6 cellular contexts compared by ENCODE assay signal in the genomic region with DNA sequence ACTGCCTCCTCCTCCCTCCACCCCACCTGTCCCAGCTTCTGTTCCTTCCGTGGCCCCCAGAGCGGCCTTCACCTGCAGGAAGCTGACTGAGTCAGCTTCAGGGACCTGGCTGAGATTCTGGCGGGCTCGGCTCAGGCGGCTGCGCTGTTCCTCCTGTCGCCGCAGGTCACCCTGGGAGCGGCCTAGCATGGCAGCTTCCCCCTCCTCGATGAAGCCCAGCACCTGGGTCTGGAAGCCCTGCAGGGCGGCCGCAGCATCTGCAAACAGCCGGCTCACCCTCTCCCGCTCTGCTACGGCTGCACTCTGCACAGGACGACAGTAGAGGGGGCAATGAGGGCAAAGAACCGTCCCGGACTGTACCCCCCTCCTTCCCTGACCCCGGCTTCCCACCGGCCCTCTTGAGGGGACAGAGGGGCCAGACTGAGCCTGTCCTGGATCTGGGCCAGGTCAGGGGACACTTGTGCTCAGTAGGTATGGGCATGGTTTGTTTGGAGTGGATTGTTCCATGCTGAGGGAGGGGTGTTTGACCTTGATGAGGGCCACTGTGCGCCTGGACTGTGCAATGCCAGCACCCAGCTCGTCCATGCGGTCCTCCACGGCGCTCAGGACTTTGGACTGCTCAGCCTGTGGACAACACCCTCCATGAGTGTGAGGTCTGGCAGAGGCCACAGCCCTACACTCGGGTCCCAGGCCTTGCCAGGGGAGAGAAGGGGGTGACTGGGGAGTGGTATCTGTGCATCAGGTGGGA. TPM values are rescaled to one million over a fixed set of nuclear protein-coding genes. Genes with fewer than 3 reads are reported as not detected.
A peak's percentile ranks its signal among the peaks of the same experiment; 100 is the strongest.
DNase-seq lines count a peak whose midpoint lies in the region; ATAC-seq and TF ChIP-seq lines count a peak whose summit lies in the region.

No MANE protein-coding gene starts in this region.

- H3K27me3 ChIP-seq in DOHH2 (ENCODE audit: control insufficient read depth, low read length) (peaks cover 9% of the 10 kb centered on the region), mammary epithelial cell (ENCODE audit: insufficient read depth, low read length) (no peaks in the 10 kb centered on the region), osteoblast (ENCODE audit: insufficient read depth, low read length) (peaks cover 6% of the 10 kb centered on the region)

- H3K9me2 ChIP-seq in DOHH2 (replicated peaks; ENCODE audit: control insufficient read depth, low read length): no peaks in the 10 kb centered on the region

- dilution Hi-C loops in mammary epithelial cell (cut with HindIII; ENCODE audit: low sequenced_read_pairs): no loop called here

- peak overlapping the region; percentile 98 for H3K4me2 ChIP-seq in DOHH2 (ENCODE audit: low read length)
- peak overlapping the region; percentile 91 for H3K4me2 ChIP-seq in mammary epithelial cell (ENCODE audit: insufficient read depth, low read depth, low read length)
- peak overlapping the region; percentile 86 for H3K4me2 ChIP-seq in osteoblast (ENCODE audit: insufficient read depth, low read length)

- H2AFZ ChIP-seq in mammary epithelial cell (ENCODE audit: low read depth, low read length) (peak overlapping the region; percentile 40), osteoblast (ENCODE audit: low read length) (peak overlapping the region; percentile 20)

- peak overlapping the region; percentile 75 for H3K4me3 ChIP-seq in DOHH2 (ENCODE audit: low read length)
- H3K4me3 ChIP-seq in mammary epithelial cell (replicated peaks in 1 of 3; ENCODE audit: insufficient read depth in 1 of 3, low read depth in 2 of 3, low read length in 3 of 3): peak overlapping the region; percentile 36 to 67 (median 65)
- H3K4me3 ChIP-seq in osteoblast (ENCODE audit: insufficient read depth, low read length): peak overlapping the region; percentile 77

- intact Hi-C loops in mammary epithelial cell (cut with micrococcal nuclease): loop anchor here (1.0 to 10.0 kb wide), 3 partner anchors 19 to 192 kb away; partner anchors contain the start of gene WBP2

- H3K36me3 ChIP-seq in DOHH2 (ENCODE audit: control insufficient read depth, low read length): peaks cover 10% of the 10 kb centered on the region
- no peaks in the 10 kb centered on the region for H3K36me3 ChIP-seq in mammary epithelial cell (ENCODE audit: insufficient read depth, low read length)
- H3K36me3 ChIP-seq in osteoblast (ENCODE audit: insufficient read depth, low read length): no peaks in the 10 kb centered on the region

- peak overlapping the region; percentile 87 for H3K9ac ChIP-seq in mammary epithelial cell (ENCODE audit: insufficient read depth, low read length)

- BruUV-seq in mammary epithelial cell (replicated peaks; lab: Mats Ljungman, UMichigan): no TSS peak

- peak overlapping the region; percentile 80 for H3K27ac ChIP-seq in DOHH2 (ENCODE audit: low read depth, low read length)
- H3K27ac ChIP-seq in RWPE1: peak overlapping the region; percentile 98
- H3K27ac ChIP-seq in mammary epithelial cell (ENCODE audit: insufficient read depth, low read depth, low read length): peak overlapping the region; percentile 68
- H3K27ac ChIP-seq in osteoblast (ENCODE audit: low read depth, low read length): peak overlapping the region; percentile 91

- CTCF ChIA-PET in RWPE1 (lab: Yijun Ruan, JAX) (interaction anchor here (0.6 to 1.9 kb wide), 11 partner anchors 15 to 493 kb away, joined by 3 to 11 read pairs (median 3); partner anchors contain the start of genes TRIM65 and UNC13D), mammary epithelial cell (lab: Charles Lee; ENCODE audit: low non-redundant PET) (interaction anchor here (1.0 kb wide), 1 partner anchor 21 kb away, joined by 5 read pairs; no protein-coding TSS in a partner anchor)

- H3K9me3 ChIP-seq in DOHH2 (ENCODE audit: control insufficient read depth, insufficient read depth, low read length) (no peaks in the 10 kb centered on the region), mammary epithelial cell (replicated peaks; ENCODE audit: insufficient read depth, low read length) (no peaks in the 10 kb centered on the region), osteoblast (ENCODE audit: low read depth, low read length) (no peaks in the 10 kb centered on the region)

- WGBS in mammary epithelial cell (ENCODE audit: low coverage, missing lambda C conversion rate): 4% methylated on average over 25 of the region's 26 CpGs

- TF ChIP-seq CTCF in DOHH2 (IDR thresholded peaks at IDR 0.05; ENCODE audit: low read depth, low read length, poor library complexity, severe bottlenecking) (peak; percentile 74), RWPE1 (conservative IDR thresholded peaks at IDR 0.05; ENCODE audit: low read depth) (peak; percentile 36), mammary epithelial cell (conservative IDR thresholded peaks at IDR 0.05 in 1 of 2, IDR thresholded peaks at IDR 0.05 in 1 of 2; ENCODE audit: extremely low read depth in 1 of 2, insufficient read depth in 1 of 2, low read depth in 1 of 2, low read length in 2 of 2) (peak; percentile 2 to 31), osteoblast (IDR thresholded peaks at IDR 0.05; ENCODE audit: extremely low read depth, low read depth, low read length) (peak; percentile 9)

- H4K20me1 ChIP-seq in DOHH2 (ENCODE audit: control insufficient read depth, insufficient read depth, low read depth, low read length) (no peaks in the 10 kb centered on the region), mammary epithelial cell (ENCODE audit: insufficient read depth, low read length) (no peaks in the 10 kb centered on the region), osteoblast (ENCODE audit: insufficient read depth, low read length) (peaks cover 3% of the 10 kb centered on the region)

- H3K79me2 ChIP-seq in DOHH2 (ENCODE audit: control insufficient read depth, low read length) (peaks cover 15% of the 10 kb centered on the region), mammary epithelial cell (ENCODE audit: insufficient read depth, low read length) (peaks cover 9% of the 10 kb centered on the region), osteoblast (ENCODE audit: insufficient read depth, low read length) (no peaks in the 10 kb centered on the region)

- in situ Hi-C loops in mammary epithelial cell (cut with MboI; ENCODE audit: low sequenced_read_pairs in 2 of 2): loop anchor here in 1 of 2 donors (25.0 kb wide), 1 partner anchor 214 kb away; the partner anchor contains the start of genes RECQL5 and SAP30BP

- H3F3A ChIP-seq in DOHH2 (ENCODE audit: control insufficient read depth, insufficient read depth): 0 out of 2 replicates have a peak, but pooled peaks cover 6% of the 10 kb centered on the region

- POLR2A ChIA-PET in RWPE1 (lab: Yijun Ruan, JAX; ENCODE audit: low non-redundant PET): interaction anchor here (0.9 to 1.8 kb wide), 5 partner anchors 17 to 100 kb away, joined by 3 to 10 read pairs (median 4); partner anchors contain the start of gene WBP2

- DNase-seq in RWPE1 (ENCODE audit: low spot score) (peak; percentile 54), mammary epithelial cell (peak; percentile 83), osteoblast (ENCODE audit: insufficient read length, low spot score, missing footprints) (peak; percentile 87), NCI-H2227 (lab: John Stamatoyannopoulos, UW; ENCODE audit: unreplicated experiment) (no peak)

- ATAC-seq in GM21528 (IDR thresholded peaks at IDR 0.05; ENCODE audit: low FRiP score, unreplicated experiment): no peak

- H3K4me1 ChIP-seq in DOHH2 (ENCODE audit: control insufficient read depth, low read length) (peaks cover 40% of the 10 kb centered on the region), mammary epithelial cell (ENCODE audit: insufficient read depth, low read length) (peaks cover 40% of the 10 kb centered on the region), osteoblast (ENCODE audit: insufficient read depth, low read length) (peaks cover 32% of the 10 kb centered on the region)

RNA-seq across cellular contexts. Expression of gene TRIM47, which starts 2.0 kb away (rescaled TPM):
- total RNA-seq in mammary epithelial cell (10 to 100 TPM; 49.3 to 54.8 TPM), osteoblast (21.7 and 22.4 TPM in 2 replicates)
- polyA plus RNA-seq in mammary epithelial cell: 33.5 TPM
- 44.0 TPM for polyA minus RNA-seq in mammary epithelial cell

RNA-seq across cellular contexts. Expression of gene TRIM65, which starts 20.4 kb away (rescaled TPM):
- total RNA-seq in mammary epithelial cell: 10 to 100 TPM; 19.3 to 20.2 TPM
- polyA plus RNA-seq in mammary epithelial cell: 6.8 TPM
- 25.9 TPM for polyA minus RNA-seq in mammary epithelial cell
- 22.8 and 23.3 TPM in 2 replicates for total RNA-seq in osteoblast

RNA-seq across cellular contexts. Expression of gene WBP2, which starts 21.2 kb away (rescaled TPM):
- total RNA-seq in mammary epithelial cell: 10 to 100 TPM; 50.2 to 88.0 TPM
- polyA plus RNA-seq in mammary epithelial cell: 42.7 TPM
- 117 TPM for polyA minus RNA-seq in mammary epithelial cell
- total RNA-seq in osteoblast: 31.1 and 38.3 TPM in 2 replicates

RNA-seq across cellular contexts. Expression of gene MRPL38, which starts 28.3 kb away (rescaled TPM):
- total RNA-seq in mammary epithelial cell (10 to 100 TPM; 24.0 to 67.6 TPM), osteoblast (36.6 and 37.1 TPM in 2 replicates)
- polyA plus RNA-seq in mammary epithelial cell: 46.3 TPM
- polyA minus RNA-seq in mammary epithelial cell: 29.7 TPM

RNA-seq across cellular contexts. Expression of gene UNC13D, which starts 32.2 kb away (rescaled TPM):
- 1 to 10 TPM; 4.8 to 5.8 TPM for total RNA-seq in mammary epithelial cell
- polyA plus RNA-seq in mammary epithelial cell: 1.3 TPM
- 1.8 TPM for polyA minus RNA-seq in mammary epithelial cell
- 1.1 and 2.1 TPM in 2 replicates for total RNA-seq in osteoblast

Comparison
In these comparisons a context has a peak if more than half of its experiments do, and no peak if none do; other contexts are left out.
1. CTCF ChIP-seq: peak in every context shown above with its lines; median percentile 74 in DOHH2; 36 in RWPE1; 16 in mammary epithelial cell; 9 in osteoblast.